In the genomic region with DNA sequence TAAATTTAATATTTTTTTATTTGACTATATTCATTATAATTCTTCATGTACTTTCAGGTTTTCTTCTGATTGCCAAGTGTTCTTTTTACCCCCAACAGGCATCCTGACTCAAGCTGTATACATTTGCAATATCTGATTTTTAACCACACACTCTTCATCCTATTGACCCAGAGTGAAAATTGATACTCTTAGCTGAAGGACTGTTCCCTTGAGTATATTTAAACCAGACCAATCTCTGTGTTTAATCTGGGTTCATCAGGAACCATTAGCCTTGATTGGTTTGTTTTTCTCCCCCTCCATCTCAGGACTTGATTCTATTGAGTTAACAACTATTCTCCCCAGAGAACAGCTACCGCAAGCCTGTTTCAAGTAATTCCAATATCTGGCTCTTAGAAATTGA, we compare ENCODE assay signal across 16 cellular contexts.
DNase-seq lines count a peak whose midpoint lies in the region; TF ChIP-seq lines count a peak whose summit lies in the region.
"Had no signal": no experiment of that assay in that cellular context is flagged by ENCODE, and none has a peak within 500 bp of the region (broad histone marks: within the 10 kb centered on the region; RNA-seq: fewer than 3 reads in every experiment).

No MANE protein-coding gene starts in this region.

- CTCF ChIA-PET in Caco-2 (lab: Charles Lee), result no interaction called here

- no peaks in the 10 kb centered on the region for H3K27me3 ChIP-seq in BE2C
- H3K27me3 ChIP-seq in right atrium auricular region, result no peaks in the 10 kb centered on the region
- H3K27me3 ChIP-seq in Caco-2 (replicated peaks; ENCODE audit: control insufficient read depth, insufficient read depth, low read length), result no peaks in the 10 kb centered on the region
- H3K27me3 ChIP-seq: sigmoid colon, transverse colon had no signal

- H3K4me1 ChIP-seq in BE2C (no peaks in the 10 kb centered on the region), right atrium auricular region (no peaks in the 10 kb centered on the region), Caco-2 (no peaks in the 10 kb centered on the region)
- H3K4me1 ChIP-seq: sigmoid colon, transverse colon had no signal

- no peak overlapping the region for H3K4me3 Mint-ChIP-seq in Caco-2 (ENCODE audit: unreplicated experiment)
- H3K4me3 Mint-ChIP-seq: activated CD4-positive, alpha-beta T cell treated with anti-CD3 and anti-CD28 coated beads for 36 hours; activated naive CD8-positive, alpha-beta T cell had no signal

- TF ChIP-seq CTCF in choroid plexus epithelial cell (conservative IDR thresholded peaks at IDR 0.05; ENCODE audit: low read depth, low read length), result no peak
- TF ChIP-seq CTCF in BE2C (IDR thresholded peaks at IDR 0.05; ENCODE audit: low read depth, low read length), result no peak
- TF ChIP-seq CTCF in right atrium auricular region (IDR thresholded peaks at IDR 0.05), result no peak
- no peak for TF ChIP-seq CTCF in Caco-2 (IDR thresholded peaks at IDR 0.05; ENCODE audit: insufficient read depth in 1 of 2, low read depth in 1 of 2, low read length in 1 of 2, severe bottlenecking in 1 of 2, unreplicated experiment in 1 of 2)

- no peaks in the 10 kb centered on the region for H3K27me3 Mint-ChIP-seq in Caco-2 (ENCODE audit: insufficient read depth, unreplicated experiment)
- H3K27me3 Mint-ChIP-seq: activated CD4-positive, alpha-beta T cell treated with anti-CD3 and anti-CD28 coated beads for 36 hours; activated naive CD8-positive, alpha-beta T cell had no signal

- H3K4me3 ChIP-seq in choroid plexus epithelial cell (ENCODE audit: low read depth, low read length) (no peak overlapping the region), BE2C (ENCODE audit: low read depth, low read length) (no peak overlapping the region), right atrium auricular region (no peak overlapping the region), Caco-2 (ENCODE audit: low read depth, low read length) (no peak overlapping the region)
- H3K4me3 ChIP-seq: sigmoid colon, transverse colon had no signal

- H3K9me3 ChIP-seq in BE2C, result no peaks in the 10 kb centered on the region
- H3K9me3 ChIP-seq in right atrium auricular region, result no peaks in the 10 kb centered on the region
- H3K9me3 ChIP-seq in Caco-2, result no peaks in the 10 kb centered on the region
- H3K9me3 ChIP-seq: sigmoid colon, transverse colon had no signal

- H3K27ac Mint-ChIP-seq in Caco-2 (ENCODE audit: unreplicated experiment), result no peak overlapping the region
- H3K27ac Mint-ChIP-seq: activated CD4-positive, alpha-beta T cell treated with anti-CD3 and anti-CD28 coated beads for 36 hours; activated naive CD8-positive, alpha-beta T cell had no signal

- no peaks in the 10 kb centered on the region for H3K36me3 Mint-ChIP-seq in Caco-2 (ENCODE audit: insufficient read depth, unreplicated experiment)
- H3K36me3 Mint-ChIP-seq: activated naive CD8-positive, alpha-beta T cell had no signal

- no peaks in the 10 kb centered on the region for H3K4me1 Mint-ChIP-seq in Caco-2 (ENCODE audit: low read depth, unreplicated experiment)
- H3K4me1 Mint-ChIP-seq: activated CD4-positive, alpha-beta T cell treated with anti-CD3 and anti-CD28 coated beads for 36 hours had no signal

- intact Hi-C loops in Caco-2 (cut with micrococcal nuclease; ENCODE audit: unreplicated experiment), result no loop called here

- no peak overlapping the region for H3K27ac ChIP-seq in right atrium auricular region
- H3K27ac ChIP-seq: sigmoid colon, transverse colon had no signal

- BruUV-seq in Caco-2 (replicated peaks; lab: Mats Ljungman, UMichigan), result no TSS peak

- peak; percentile 40 for DNase-seq in D341Med (ENCODE audit: low spot score)
- peak; percentile 71 for DNase-seq in NCI-H128 (lab: John Stamatoyannopoulos, UW; ENCODE audit: unreplicated experiment)
- peak; percentile 85 for DNase-seq in NCI-H69 (lab: John Stamatoyannopoulos, UW)
- peak; percentile 76 for DNase-seq in choroid plexus epithelial cell (ENCODE audit: low read depth)
- DNase-seq in cerebellum (ENCODE audit: low spot score), result no peak
- DNase-seq in BE2C, result no peak
- no peak for DNase-seq in right atrium auricular region (ENCODE audit: low spot score)
- no peak for DNase-seq in Caco-2
- DNase-seq: activated CD4-positive, alpha-beta T cell treated with anti-CD3 and anti-CD28 coated beads for 36 hours; central memory CD4-positive, alpha-beta T cell; islet precursor cell; Right ventricle myocardium superior; sigmoid colon; stimulated activated CD4-positive, alpha-beta T cell treated with anti-CD3 and anti-CD28 coated beads, Interleukin-4, amount 100 ng/mL, for 24 hours; transverse colon had no signal

- no peaks in the 10 kb centered on the region for H3K9me3 Mint-ChIP-seq in Caco-2 (ENCODE audit: unreplicated experiment)

- POLR2A ChIA-PET in Caco-2 (lab: Charles Lee), result no interaction called here

- H3K36me3 ChIP-seq in BE2C (no peaks in the 10 kb centered on the region), right atrium auricular region (no peaks in the 10 kb centered on the region), Caco-2 (ENCODE audit: control insufficient read depth, insufficient read depth, low read length) (no peaks in the 10 kb centered on the region)
- H3K36me3 ChIP-seq: sigmoid colon, transverse colon had no signal

Comparison
In these comparisons a context has a peak if more than half of its experiments do, and no peak if none do; other contexts are left out.
1. DNase-seq: peak in D341Med (single experiment), NCI-H128 (single experiment), NCI-H69 (single experiment) and choroid plexus epithelial cell (single experiment); none in cerebellum (single experiment), BE2C (single experiment), right atrium auricular region (single experiment) and Caco-2 (0 of 2).